Comparison of ENCODE assay signal across 1 cellular context in the genomic region with DNA sequence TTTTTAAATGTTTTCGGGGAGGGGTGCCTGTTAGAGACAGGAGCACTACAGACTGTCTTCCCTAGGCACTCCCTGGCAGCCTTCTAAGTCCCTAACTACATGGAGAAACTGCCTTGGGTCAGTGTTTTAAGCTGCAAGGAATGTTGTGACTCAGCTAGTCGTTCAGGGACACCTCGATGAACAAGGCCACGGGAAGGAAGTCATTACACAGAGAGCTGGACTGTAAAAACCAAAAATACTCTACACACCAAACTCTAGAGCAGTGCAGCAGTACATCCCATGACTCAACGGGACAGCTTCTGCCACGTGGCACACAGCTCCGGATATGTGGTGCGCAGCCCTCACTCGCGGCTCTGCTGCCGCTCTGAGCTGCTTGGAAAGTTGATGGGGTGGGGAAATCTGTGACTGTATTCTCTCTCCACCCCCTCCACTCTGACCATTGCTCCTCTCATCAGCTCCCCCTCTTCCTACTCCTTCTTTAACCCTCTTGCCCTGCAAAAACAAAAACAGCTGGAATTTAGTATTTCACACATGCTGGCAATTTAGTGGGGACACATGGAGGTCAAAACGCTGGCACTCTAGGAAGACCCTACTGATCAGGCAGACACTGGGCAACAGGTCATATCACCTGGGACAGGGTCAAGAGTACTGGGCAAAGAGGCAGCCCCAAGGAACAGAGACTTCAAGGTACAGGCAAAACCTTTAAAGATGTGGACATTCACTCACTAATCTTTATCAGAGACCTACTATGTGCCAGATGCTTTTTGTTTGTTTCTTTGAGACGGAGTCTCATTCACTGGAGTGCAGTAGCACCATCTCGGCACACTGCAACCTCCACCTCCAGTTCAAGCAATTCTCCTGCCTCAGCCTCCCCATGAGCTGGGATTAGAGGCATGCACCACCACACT.
TF ChIP-seq lines count a peak whose summit lies in the region.

No MANE protein-coding gene starts in this region.

TF ChIP-seq in GM23338, 12 proteins besides CTCF, POLR2A, EP300 and RAD21 (continued from another document):
- no peak for TF ChIP-seq NANOG (IDR thresholded peaks at IDR 0.05; ENCODE audit: borderline replicate concordance)
- no peak for TF ChIP-seq STAT1 (IDR thresholded peaks at IDR 0.05; ENCODE audit: unreplicated experiment)
- TF ChIP-seq ZNF462 (CRISPR knock-in tag; IDR thresholded peaks at IDR 0.05): no peak
- no peak for TF ChIP-seq POLR2AphosphoS5 (IDR thresholded peaks at IDR 0.05; ENCODE audit: low read depth)
- TF ChIP-seq, protein P1, sequence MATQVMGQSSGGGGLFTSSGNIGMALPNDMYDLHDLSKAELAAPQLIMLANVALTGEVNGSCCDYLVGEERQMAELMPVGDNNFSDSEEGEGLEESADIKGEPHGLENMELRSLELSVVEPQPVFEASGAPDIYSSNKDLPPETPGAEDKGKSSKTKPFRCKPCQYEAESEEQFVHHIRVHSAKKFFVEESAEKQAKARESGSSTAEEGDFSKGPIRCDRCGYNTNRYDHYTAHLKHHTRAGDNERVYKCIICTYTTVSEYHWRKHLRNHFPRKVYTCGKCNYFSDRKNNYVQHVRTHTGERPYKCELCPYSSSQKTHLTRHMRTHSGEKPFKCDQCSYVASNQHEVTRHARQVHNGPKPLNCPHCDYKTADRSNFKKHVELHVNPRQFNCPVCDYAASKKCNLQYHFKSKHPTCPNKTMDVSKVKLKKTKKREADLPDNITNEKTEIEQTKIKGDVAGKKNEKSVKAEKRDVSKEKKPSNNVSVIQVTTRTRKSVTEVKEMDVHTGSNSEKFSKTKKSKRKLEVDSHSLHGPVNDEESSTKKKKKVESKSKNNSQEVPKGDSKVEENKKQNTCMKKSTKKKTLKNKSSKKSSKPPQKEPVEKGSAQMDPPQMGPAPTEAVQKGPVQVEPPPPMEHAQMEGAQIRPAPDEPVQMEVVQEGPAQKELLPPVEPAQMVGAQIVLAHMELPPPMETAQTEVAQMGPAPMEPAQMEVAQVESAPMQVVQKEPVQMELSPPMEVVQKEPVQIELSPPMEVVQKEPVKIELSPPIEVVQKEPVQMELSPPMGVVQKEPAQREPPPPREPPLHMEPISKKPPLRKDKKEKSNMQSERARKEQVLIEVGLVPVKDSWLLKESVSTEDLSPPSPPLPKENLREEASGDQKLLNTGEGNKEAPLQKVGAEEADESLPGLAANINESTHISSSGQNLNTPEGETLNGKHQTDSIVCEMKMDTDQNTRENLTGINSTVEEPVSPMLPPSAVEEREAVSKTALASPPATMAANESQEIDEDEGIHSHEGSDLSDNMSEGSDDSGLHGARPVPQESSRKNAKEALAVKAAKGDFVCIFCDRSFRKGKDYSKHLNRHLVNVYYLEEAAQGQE (IDR thresholded peaks at IDR 0.05; ENCODE audit: unreplicated experiment): no peak
- no peak for TF ChIP-seq JUNB (IDR thresholded peaks at IDR 0.05; ENCODE audit: unreplicated experiment)
TF ChIP-seq in GM23338: peak in this region for 0.
